ENCODE assay signal across 11 cellular contexts in the genomic region with DNA sequence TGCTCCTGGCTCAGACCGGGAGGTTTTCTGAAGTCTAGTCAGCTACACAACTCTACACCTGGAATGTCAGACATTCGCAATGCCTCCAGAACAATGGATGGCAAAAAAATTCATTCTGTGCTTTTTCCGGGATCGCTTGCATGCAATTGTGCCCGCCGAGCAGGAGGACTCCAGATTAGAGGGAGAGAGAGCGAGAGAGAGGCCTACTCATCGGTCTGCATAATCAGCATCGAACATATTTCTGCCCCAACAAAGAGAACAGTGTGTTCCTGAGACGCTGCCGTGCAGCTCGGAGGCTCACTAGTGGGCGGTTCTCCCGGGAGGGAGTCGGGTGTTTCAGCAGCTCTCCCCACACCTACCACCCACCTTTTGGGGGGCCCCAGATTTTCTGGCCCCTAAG.
DNase-seq lines count a peak whose midpoint lies in the region; ATAC-seq and TF ChIP-seq lines count a peak whose summit lies in the region.
"Had no signal": no experiment of that assay in that cellular context is flagged by ENCODE, and none has a peak within 500 bp of the region (broad histone marks: within the 10 kb centered on the region; RNA-seq: fewer than 3 reads in every experiment).

No MANE protein-coding gene starts in this region.

- peak overlapping the region; percentile 9; the same call in 1 of the 2 replicates for H3K27ac ChIP-seq in WERI-Rb-1
- H3K27ac ChIP-seq in endodermal cell (ENCODE audit: low read depth, low read length), result peak overlapping the region; percentile 90
- H3K27ac ChIP-seq: cardiac muscle cell had no signal

- H3K27me3 ChIP-seq in WERI-Rb-1 (ENCODE audit: insufficient read depth, low read depth, severe bottlenecking) (no peaks in the 10 kb centered on the region), endodermal cell (ENCODE audit: control insufficient read depth, insufficient read depth, low read length, poor library complexity, severe bottlenecking) (no peaks in the 10 kb centered on the region)
- H3K27me3 ChIP-seq: cardiac muscle cell had no signal

- no peaks in the 10 kb centered on the region for H3K9me3 Mint-ChIP-seq in endodermal cell
- no peaks in the 10 kb centered on the region for H3K9me3 Mint-ChIP-seq in activated CD8-positive, alpha-beta memory T cell treated with anti-CD3 and anti-CD28 coated beads, Interleukin-2, amount 10 ng/mL, durations not matched to agents 7 days and 5 days (ENCODE audit: low read depth)

- intact Hi-C loops in sciatic nerve (cut with DNase I), result no loop called here

- CTCF ChIA-PET in activated CD8-positive, alpha-beta memory T cell treated with anti-CD3 and anti-CD28 coated beads, Interleukin-2, amount 10 ng/mL, durations not matched to agents 7 days and 5 days (lab: Charles Lee), result no interaction called here

- H3K4me3 ChIP-seq in WERI-Rb-1 (ENCODE audit: low read depth, low read length) (no peak overlapping the region), endodermal cell (ENCODE audit: low read length) (no peak overlapping the region)
- H3K4me3 ChIP-seq: cardiac muscle cell had no signal

- no peaks in the 10 kb centered on the region for H3K27me3 Mint-ChIP-seq in endodermal cell (ENCODE audit: insufficient read depth)
- peaks cover 43% of the 10 kb centered on the region for H3K27me3 Mint-ChIP-seq in activated CD8-positive, alpha-beta memory T cell treated with anti-CD3 and anti-CD28 coated beads, Interleukin-2, amount 10 ng/mL, durations not matched to agents 7 days and 5 days

- no peaks in the 10 kb centered on the region; the same call in 1 of the 2 replicates for H3K36me3 ChIP-seq in WERI-Rb-1
- H3K36me3 ChIP-seq in endodermal cell (ENCODE audit: control insufficient read depth, insufficient read depth, low read length), result no peaks in the 10 kb centered on the region
- H3K36me3 ChIP-seq: cardiac muscle cell had no signal

- H3K4me1 Mint-ChIP-seq in endodermal cell, result peaks cover 25% of the 10 kb centered on the region
- H3K4me1 Mint-ChIP-seq in activated CD8-positive, alpha-beta memory T cell treated with anti-CD3 and anti-CD28 coated beads, Interleukin-2, amount 10 ng/mL, durations not matched to agents 7 days and 5 days, result peaks cover 17% of the 10 kb centered on the region

- H3K9me3 ChIP-seq in WERI-Rb-1 (ENCODE audit: severe bottlenecking) (no peaks in the 10 kb centered on the region), endodermal cell (ENCODE audit: control insufficient read depth, low read length) (no peaks in the 10 kb centered on the region)

- H3K36me3 Mint-ChIP-seq in endodermal cell (ENCODE audit: low read depth), result no peaks in the 10 kb centered on the region
- no peaks in the 10 kb centered on the region for H3K36me3 Mint-ChIP-seq in activated CD8-positive, alpha-beta memory T cell treated with anti-CD3 and anti-CD28 coated beads, Interleukin-2, amount 10 ng/mL, durations not matched to agents 7 days and 5 days

- ATAC-seq in sciatic nerve (peak; percentile 65), SK-N-SH treated with all-trans-retinoic acid at 6 μM for 48 hours (no peak)
- no peak for ATAC-seq in activated CD8-positive, alpha-beta memory T cell treated with anti-CD3 and anti-CD28 coated beads, Interleukin-2, amount 10 ng/mL, durations not matched to agents 7 days and 5 days

- H3K9ac ChIP-seq in endodermal cell (ENCODE audit: extremely low read depth, low read length, poor library complexity, severe bottlenecking), result no peak overlapping the region

- DNase-seq in WERI-Rb-1 (no peak), endodermal cell (no peak), midbrain (lab: John Stamatoyannopoulos, UW) (peak; percentile 55), sciatic nerve (ENCODE audit: low spot score) (no peak), SW 1271 (lab: John Stamatoyannopoulos, UW) (no peak), ecto neural progenitor cell (ENCODE audit: low spot score) (no peak)
- no peak for DNase-seq in activated CD8-positive, alpha-beta memory T cell treated with anti-CD3 and anti-CD28 coated beads, Interleukin-2, amount 10 ng/mL, durations not matched to agents 7 days and 5 days
- DNase-seq: activated gamma-delta T cell; stimulated activated CD4-positive, alpha-beta T cell treated with anti-CD3 and anti-CD28 coated beads, Interleukin-2, amount 100 ng/mL, for 48 hours had no signal

- no peak overlapping the region for H3K4me3 Mint-ChIP-seq in endodermal cell
- no peak overlapping the region for H3K4me3 Mint-ChIP-seq in activated CD8-positive, alpha-beta memory T cell treated with anti-CD3 and anti-CD28 coated beads, Interleukin-2, amount 10 ng/mL, durations not matched to agents 7 days and 5 days

- H3K27ac Mint-ChIP-seq in endodermal cell, result no peak overlapping the region
- no peak overlapping the region for H3K27ac Mint-ChIP-seq in activated CD8-positive, alpha-beta memory T cell treated with anti-CD3 and anti-CD28 coated beads, Interleukin-2, amount 10 ng/mL, durations not matched to agents 7 days and 5 days

- peaks cover 5% of the 10 kb centered on the region for H3K4me1 ChIP-seq in endodermal cell (ENCODE audit: control insufficient read depth, insufficient read depth, low read length)

- WGBS in endodermal cell (ENCODE audit: insufficient coverage in 1 of 2, insufficient read length in 1 of 2), 2 experiments, result 78 to 88% methylated on average over 13 to 15 of the region's 15 CpGs

- TF ChIP-seq CTCF in WERI-Rb-1 (IDR thresholded peaks at IDR 0.05; ENCODE audit: low read depth, low read length) (no peak), endodermal cell (conservative IDR thresholded peaks at IDR 0.05) (no peak)

TF ChIP-seq in SK-N-SH treated with all-trans-retinoic acid at 6 μM for 48 hours, 23 proteins besides CTCF, POLR2A, EP300 and RAD21:
- TF ChIP-seq, protein P1, sequence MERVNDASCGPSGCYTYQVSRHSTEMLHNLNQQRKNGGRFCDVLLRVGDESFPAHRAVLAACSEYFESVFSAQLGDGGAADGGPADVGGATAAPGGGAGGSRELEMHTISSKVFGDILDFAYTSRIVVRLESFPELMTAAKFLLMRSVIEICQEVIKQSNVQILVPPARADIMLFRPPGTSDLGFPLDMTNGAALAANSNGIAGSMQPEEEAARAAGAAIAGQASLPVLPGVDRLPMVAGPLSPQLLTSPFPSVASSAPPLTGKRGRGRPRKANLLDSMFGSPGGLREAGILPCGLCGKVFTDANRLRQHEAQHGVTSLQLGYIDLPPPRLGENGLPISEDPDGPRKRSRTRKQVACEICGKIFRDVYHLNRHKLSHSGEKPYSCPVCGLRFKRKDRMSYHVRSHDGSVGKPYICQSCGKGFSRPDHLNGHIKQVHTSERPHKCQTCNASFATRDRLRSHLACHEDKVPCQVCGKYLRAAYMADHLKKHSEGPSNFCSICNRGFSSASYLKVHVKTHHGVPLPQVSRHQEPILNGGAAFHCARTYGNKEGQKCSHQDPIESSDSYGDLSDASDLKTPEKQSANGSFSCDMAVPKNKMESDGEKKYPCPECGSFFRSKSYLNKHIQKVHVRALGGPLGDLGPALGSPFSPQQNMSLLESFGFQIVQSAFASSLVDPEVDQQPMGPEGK (CRISPR knock-in tag; IDR thresholded peaks at IDR 0.05; ENCODE audit: borderline replicate concordance), result no peak
- TF ChIP-seq CREB5 (CRISPR knock-in tag; IDR thresholded peaks at IDR 0.05; ENCODE audit: low read depth) (no peak), OSR1 (CRISPR knock-in tag; IDR thresholded peaks at IDR 0.05) (no peak), CSRNP3 (CRISPR knock-in tag; IDR thresholded peaks at IDR 0.05) (no peak), TOX (CRISPR knock-in tag; IDR thresholded peaks at IDR 0.05; ENCODE audit: borderline replicate concordance) (no peak), ZFP30 (CRISPR knock-in tag; IDR thresholded peaks at IDR 0.05) (no peak), ZNF565 (CRISPR knock-in tag; conservative IDR thresholded peaks at IDR 0.05; ENCODE audit: low read depth) (no peak), ZFP3 (CRISPR knock-in tag; IDR thresholded peaks at IDR 0.05) (no peak), RARB (CRISPR knock-in tag; IDR thresholded peaks at IDR 0.05) (no peak), ZC3H10 (CRISPR knock-in tag; IDR thresholded peaks at IDR 0.05) (no peak), BACH2 (CRISPR knock-in tag; IDR thresholded peaks at IDR 0.05; ENCODE audit: borderline replicate concordance) (no peak), ISL1 (CRISPR knock-in tag; IDR thresholded peaks at IDR 0.05) (no peak)
